In the genomic region with DNA sequence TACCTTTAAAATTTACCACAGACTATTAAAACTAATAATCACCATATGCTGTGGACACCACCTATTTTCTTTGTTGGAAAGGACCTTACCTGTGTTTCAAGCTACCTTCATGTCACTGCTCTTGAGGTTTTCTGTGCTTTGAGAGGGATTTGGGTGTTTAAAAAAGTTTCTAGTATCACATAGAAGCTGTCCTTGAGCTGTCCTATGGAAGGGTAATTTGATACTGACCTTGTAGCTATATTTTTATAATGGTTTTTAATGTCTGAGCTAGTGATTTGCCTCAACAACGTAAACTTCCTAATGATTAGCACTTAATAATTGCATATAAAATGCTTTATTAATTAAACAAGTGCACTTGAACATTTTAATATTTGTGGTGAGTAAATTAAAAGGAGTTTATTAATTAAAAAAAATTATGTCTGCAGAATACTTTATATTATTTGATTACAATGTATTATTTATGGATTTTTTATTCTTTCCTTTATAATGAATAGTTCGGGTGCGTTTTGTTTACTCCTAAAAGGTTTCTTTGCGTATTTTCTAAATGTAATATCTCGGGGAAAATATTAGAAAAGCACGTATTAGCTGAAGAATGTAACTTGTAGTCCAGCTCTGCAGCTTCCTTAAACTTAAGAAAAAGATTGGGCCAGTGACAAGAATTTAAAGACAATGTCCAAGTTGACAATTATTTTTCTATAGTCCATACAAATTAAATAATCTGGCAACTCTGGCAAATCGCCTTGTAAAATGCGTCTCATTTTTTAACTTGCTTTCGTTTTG, we compare ENCODE assay signal across 9 cellular contexts. TPM values are rescaled to one million over a fixed set of nuclear protein-coding genes. Genes with fewer than 3 reads are reported as not detected.
DNase-seq lines count a peak whose midpoint lies in the region; ATAC-seq and TF ChIP-seq lines count a peak whose summit lies in the region.
"Had no signal": no experiment of that assay in that cellular context is flagged by ENCODE, and none has a peak within 500 bp of the region (broad histone marks: within the 10 kb centered on the region; RNA-seq: fewer than 3 reads in every experiment).

No MANE protein-coding gene starts in this region.

- CTCF ChIA-PET in activated CD8-positive, alpha-beta T cell treated with anti-CD3 and anti-CD28 coated beads for 36 hours (lab: Charles Lee), result interaction anchor here (0.6 to 9.8 kb wide), 15 partner anchors 9 to 621 kb away, joined by 3 to 95 read pairs (median 4); no protein-coding TSS in a partner anchor

- peak overlapping the region; percentile 15 to 58 for H3K27ac ChIP-seq in mucosa of rectum (ENCODE audit: low read depth in 2 of 2, low read length in 2 of 2)
- H3K27ac ChIP-seq: KMS-11 had no signal

- H3K9ac ChIP-seq in mucosa of rectum (ENCODE audit: low read depth in 1 of 2, low read length in 2 of 2), result peak overlapping the region in 1 of 2 donors; percentile 38
- H3K9ac ChIP-seq: KMS-11 had no signal

- H3K27me3 Mint-ChIP-seq in CD14-positive monocyte (ENCODE audit: low read depth in 3 of 3), result peaks cover 90 to 98% (median 91%) of the 10 kb centered on the region in 3 donors
- H3K27me3 Mint-ChIP-seq in activated CD8-positive, alpha-beta T cell treated with anti-CD3 and anti-CD28 coated beads for 36 hours, result peaks cover 77% of the 10 kb centered on the region

- POLR2A ChIA-PET in activated CD8-positive, alpha-beta T cell treated with anti-CD3 and anti-CD28 coated beads for 36 hours (lab: Charles Lee), result interaction anchor here (0.8 to 1.6 kb wide), 3 partner anchors 10 to 58 kb away, joined by 3 to 4 read pairs (median 3); a partner anchor contains a TSS

- H3K9me3 ChIP-seq in mucosa of rectum (ENCODE audit: control insufficient read depth in 2 of 2, low read length in 2 of 2), result no peaks in the 10 kb centered on the region

- H3K4me3 ChIP-seq in mucosa of rectum (ENCODE audit: low read length in 2 of 2), result peak overlapping the region; percentile 40 to 68

- peaks cover 13 to 15% of the 10 kb centered on the region in 2 donors for H3K4me1 ChIP-seq in mucosa of rectum (ENCODE audit: control insufficient read depth in 2 of 2, insufficient read depth in 2 of 2, low read length in 2 of 2)

- no peak for ATAC-seq in activated CD8-positive, alpha-beta T cell treated with anti-CD3 and anti-CD28 coated beads for 36 hours
- no peak for ATAC-seq in HG02852 (IDR thresholded peaks at IDR 0.05; ENCODE audit: unreplicated experiment)

- H3K9me3 Mint-ChIP-seq in CD14-positive monocyte, result peaks cover 0 to 44% (median 22%) of the 10 kb centered on the region in 7 donors
- H3K9me3 Mint-ChIP-seq in activated CD8-positive, alpha-beta T cell treated with anti-CD3 and anti-CD28 coated beads for 36 hours, result no peaks in the 10 kb centered on the region

- intact Hi-C loops in CD14-positive monocyte (cut with micrococcal nuclease), result loop anchor here in 1 of 2 donors (5.0 kb wide), 1 partner anchor 1795 kb away; no protein-coding TSS in a partner anchor
- intact Hi-C loops in activated CD8-positive, alpha-beta T cell treated with anti-CD3 and anti-CD28 coated beads for 36 hours (cut with micrococcal nuclease), result loop anchor here (5.0 kb wide), 2 partner anchors 40 to 505 kb away; no protein-coding TSS in a partner anchor

- H3K27ac Mint-ChIP-seq in CD14-positive monocyte, result no peak overlapping the region
- no peak overlapping the region for H3K27ac Mint-ChIP-seq in activated CD8-positive, alpha-beta T cell treated with anti-CD3 and anti-CD28 coated beads for 36 hours

- H3K36me3 ChIP-seq in mucosa of rectum (ENCODE audit: control insufficient read depth in 2 of 2, insufficient read depth in 2 of 2, low read length in 2 of 2), result no peaks in the 10 kb centered on the region

- H3K4me3 Mint-ChIP-seq in CD14-positive monocyte, result peak overlapping the region; percentile 65 to 91
- H3K4me3 Mint-ChIP-seq in activated CD8-positive, alpha-beta T cell treated with anti-CD3 and anti-CD28 coated beads for 36 hours, result peak overlapping the region; percentile 64

- TF ChIP-seq CTCF in CD14-positive monocyte (IDR thresholded peaks at IDR 0.05), result no peak
- no peak for TF ChIP-seq CTCF in activated CD8-positive, alpha-beta T cell treated with anti-CD3 and anti-CD28 coated beads for 36 hours (IDR thresholded peaks at IDR 0.05)

- peaks cover 8 to 21% of the 10 kb centered on the region in 2 donors for H3K27me3 ChIP-seq in mucosa of rectum (ENCODE audit: control insufficient read depth in 2 of 2, insufficient read depth in 2 of 2, low read length in 2 of 2)

- H3K4me1 Mint-ChIP-seq in CD14-positive monocyte, result peaks cover 40% of the 10 kb centered on the region
- peaks cover 35% of the 10 kb centered on the region for H3K4me1 Mint-ChIP-seq in activated CD8-positive, alpha-beta T cell treated with anti-CD3 and anti-CD28 coated beads for 36 hours (ENCODE audit: low read depth)

- H3K36me3 Mint-ChIP-seq in CD14-positive monocyte, result peaks cover 0 to 25% of the 10 kb centered on the region in 2 donors
- H3K36me3 Mint-ChIP-seq in activated CD8-positive, alpha-beta T cell treated with anti-CD3 and anti-CD28 coated beads for 36 hours (ENCODE audit: low read depth), result no peaks in the 10 kb centered on the region

- no peak for DNase-seq in CD14-positive monocyte (ENCODE audit: low spot score)
- DNase-seq in activated CD8-positive, alpha-beta T cell treated with anti-CD3 and anti-CD28 coated beads for 36 hours, result no peak
- no peak for DNase-seq in NK-92 (lab: John Stamatoyannopoulos, UW; ENCODE audit: unreplicated experiment)
- no peak for DNase-seq in mucosa of gallbladder (ENCODE audit: low spot score)
- DNase-seq: anterior cingulate cortex, kidney glomerular epithelial cell had no signal

RNA-seq across cellular contexts. Expression of a gene that starts 2.3 kb away (rescaled TPM):
- polyA plus RNA-seq in CD14-positive monocyte, result not detected
- not detected for total RNA-seq in activated CD8-positive, alpha-beta T cell treated with anti-CD3 and anti-CD28 coated beads for 36 hours
- total RNA-seq in mucosa of gallbladder, result 1.7 TPM

RNA-seq across cellular contexts. Expression of a gene that starts 9.3 kb away (rescaled TPM):
- not detected for polyA plus RNA-seq in CD14-positive monocyte
- total RNA-seq in activated CD8-positive, alpha-beta T cell treated with anti-CD3 and anti-CD28 coated beads for 36 hours, result not detected
- total RNA-seq in mucosa of gallbladder, result 0.66 TPM

RNA-seq across cellular contexts. Expression of a gene that starts 15.2 kb away (rescaled TPM):
- not detected for polyA plus RNA-seq in CD14-positive monocyte
- total RNA-seq in activated CD8-positive, alpha-beta T cell treated with anti-CD3 and anti-CD28 coated beads for 36 hours, result not detected
- total RNA-seq in mucosa of gallbladder, result not detected

RNA-seq across cellular contexts. Expression of a gene that starts 19.5 kb away (rescaled TPM):
- not detected for polyA plus RNA-seq in CD14-positive monocyte
- total RNA-seq in activated CD8-positive, alpha-beta T cell treated with anti-CD3 and anti-CD28 coated beads for 36 hours, result not detected
- 1.0 TPM for total RNA-seq in mucosa of gallbladder

RNA-seq across cellular contexts. Expression of a gene that starts 24.7 kb away (rescaled TPM):
- not detected for polyA plus RNA-seq in CD14-positive monocyte
- total RNA-seq in activated CD8-positive, alpha-beta T cell treated with anti-CD3 and anti-CD28 coated beads for 36 hours, result not detected
- not detected for total RNA-seq in mucosa of gallbladder
